17 cellular contexts compared by ENCODE assay signal in the genomic region with DNA sequence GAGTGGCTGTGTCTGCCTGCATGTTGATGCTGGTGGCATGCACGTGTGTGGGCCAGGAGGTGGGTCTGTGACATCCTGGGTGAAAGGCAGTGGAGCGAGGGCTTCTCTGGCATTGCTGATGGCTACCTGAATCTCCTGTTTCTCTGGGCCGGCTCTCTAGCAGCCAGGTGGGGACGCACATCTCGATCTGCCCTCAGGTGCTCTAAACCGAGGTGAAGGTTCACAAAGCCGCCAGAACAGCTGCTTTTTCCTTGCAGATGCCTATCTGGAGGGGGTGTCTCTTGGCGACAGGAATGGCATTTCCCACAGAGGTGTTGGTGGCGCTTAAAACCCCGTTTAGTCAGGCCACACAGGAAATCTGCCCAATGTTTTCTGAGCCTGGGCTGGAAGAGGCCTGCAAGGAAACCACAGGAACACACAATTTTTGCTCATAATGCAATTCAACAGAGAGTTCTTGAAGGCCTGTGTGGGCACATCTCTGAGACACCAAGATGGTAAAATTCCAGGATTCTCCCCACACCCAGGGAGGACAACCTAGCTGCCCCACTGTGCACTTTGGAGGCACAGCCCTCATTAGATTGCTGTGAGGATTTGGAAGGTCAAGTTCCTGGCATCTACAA. TPM values are rescaled to one million over a fixed set of nuclear protein-coding genes. Genes with fewer than 3 reads are reported as not detected.
"Had no signal": no experiment of that assay in that cellular context is flagged by ENCODE, and none has a peak within 500 bp of the region (broad histone marks: within the 10 kb centered on the region; RNA-seq: fewer than 3 reads in every experiment).

No MANE protein-coding gene starts in this region.

- H3K27ac ChIP-seq: breast epithelium, gastrocnemius medialis, thyroid gland had no signal

- H3K36me3 ChIP-seq: breast epithelium, gastrocnemius medialis, thyroid gland had no signal

- H3K27me3 ChIP-seq: breast epithelium, gastrocnemius medialis, thyroid gland had no signal

- H3K4me3 Mint-ChIP-seq: naive thymus-derived CD8-positive, alpha-beta T cell; stimulated activated naive B cell treated with anti-CD40 and anti-IgM and Interleukin-4, amounts not matched to agents 10 μg/mL and 1 μg/mL and 100 μg/mL, for 72 hours had no signal

- H3K4me1 ChIP-seq: breast epithelium, thyroid gland had no signal

- DNase-seq: activated CD4-positive, alpha-beta T cell treated with anti-CD3 and anti-CD28 coated beads for 48 hours; activated CD4-positive, CD25-positive, alpha-beta regulatory T cell; activated CD8-positive, alpha-beta memory T cell treated with anti-CD3 and anti-CD28 coated beads, Interleukin-2, amount 50 U/mL, for 48 hours; activated effector memory CD4-positive, alpha-beta T cell treated with anti-CD3 and anti-CD28 coated beads, Interleukin-2, amount 50 U/mL, for 16 hours; activated naive CD4-positive, alpha-beta T cell treated with anti-CD3 and anti-CD28 coated beads, Interleukin-2, amount 50 U/mL, for 16 hours; activated T-cell treated with anti-CD3 and anti-CD28 coated beads, Interleukin-2, amount 50 U/mL, for 48 hours; cerebellar nuclear complex; cortex of kidney; gastrocnemius medialis; head of caudate nucleus; naive thymus-derived CD8-positive, alpha-beta T cell; stimulated activated naive B cell treated with anti-CD40 and anti-IgM and Interleukin-4, amounts not matched to agents 10 μg/mL and 1 μg/mL and 100 μg/mL, for 72 hours; T-helper 1 cell; T-helper 9 cell; thyroid gland had no signal

- H3K9me3 Mint-ChIP-seq: naive thymus-derived CD8-positive, alpha-beta T cell; stimulated activated naive B cell treated with anti-CD40 and anti-IgM and Interleukin-4, amounts not matched to agents 10 μg/mL and 1 μg/mL and 100 μg/mL, for 72 hours had no signal

- H3K27ac Mint-ChIP-seq: naive thymus-derived CD8-positive, alpha-beta T cell; stimulated activated naive B cell treated with anti-CD40 and anti-IgM and Interleukin-4, amounts not matched to agents 10 μg/mL and 1 μg/mL and 100 μg/mL, for 72 hours had no signal

- H3K9me3 ChIP-seq: breast epithelium, gastrocnemius medialis, thyroid gland had no signal

- H3K4me3 ChIP-seq: breast epithelium, gastrocnemius medialis, thyroid gland had no signal

- H3K36me3 Mint-ChIP-seq: naive thymus-derived CD8-positive, alpha-beta T cell; stimulated activated naive B cell treated with anti-CD40 and anti-IgM and Interleukin-4, amounts not matched to agents 10 μg/mL and 1 μg/mL and 100 μg/mL, for 72 hours had no signal

- ATAC-seq: gastrocnemius medialis; naive thymus-derived CD8-positive, alpha-beta T cell; sciatic nerve; stimulated activated naive B cell treated with anti-CD40 and anti-IgM and Interleukin-4, amounts not matched to agents 10 μg/mL and 1 μg/mL and 100 μg/mL, for 72 hours had no signal

RNA-seq across cellular contexts. Expression of a gene that starts 11.9 kb away (rescaled TPM):
- polyA plus RNA-seq: naive thymus-derived CD8-positive, alpha-beta T cell had no signal
